In the genomic region with DNA sequence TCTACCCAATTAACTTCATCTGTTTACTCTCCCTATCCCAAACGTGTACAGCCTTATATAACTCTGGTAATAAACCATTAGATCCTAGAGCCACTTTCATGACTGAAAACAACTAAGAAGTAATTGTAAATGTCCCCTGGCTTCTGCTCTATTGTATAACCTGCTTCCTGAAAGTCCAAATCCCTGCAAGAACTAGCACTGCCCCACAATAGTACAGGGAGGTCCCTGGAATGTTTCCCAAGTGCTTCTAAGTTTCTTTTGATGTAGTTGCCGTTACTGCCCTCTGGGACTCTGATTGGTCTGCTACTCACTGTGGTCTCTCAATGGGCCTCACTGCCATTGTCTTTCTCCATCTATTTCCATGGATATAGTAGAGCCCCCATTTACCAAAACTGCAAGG, we compare ENCODE assay signal across 28 cellular contexts.
"Had no signal": no experiment of that assay in that cellular context is flagged by ENCODE, and none has a peak within 500 bp of the region (broad histone marks: within the 10 kb centered on the region; RNA-seq: fewer than 3 reads in every experiment).

No MANE protein-coding gene starts in this region.

- H3K27me3 ChIP-seq: stomach, suprapubic skin, testis, thyroid gland, tibial artery, tibial nerve, transverse colon, upper lobe of left lung, upper lobe of right lung, uterus, vagina had no signal

- H3K27ac Mint-ChIP-seq: stimulated activated effector memory CD8-positive, alpha-beta T cell treated with anti-CD3 and anti-CD28 coated beads, Interleukin-12 subunit alpha, Interleukin-12 subunit beta, amount 100 ng/mL, for 72 hours; stimulated activated memory B cell treated with anti-CD40 and anti-IgM and Interleukin-4, amounts not matched to agents 10 μg/mL and 1 μg/mL and 100 μg/mL, for 72 hours; stimulated activated naive B cell treated with anti-CD40 and anti-IgM and Interleukin-4, amounts not matched to agents 10 μg/mL and 1 μg/mL and 100 μg/mL, for 72 hours; stimulated activated naive CD8-positive, alpha-beta T cell treated with anti-CD3 and anti-CD28 coated beads, Interleukin-15, Interleukin-2, amounts not matched to agents 100 ng/mL and 50 ng/mL, for 24 hours; type B pancreatic cell had no signal

- H3K4me1 ChIP-seq: stomach, suprapubic skin, testis, thyroid gland, tibial nerve, transverse colon, upper lobe of left lung, upper lobe of right lung, uterus, vagina had no signal

- DNase-seq: stimulated activated CD4-positive, alpha-beta T cell treated with anti-CD3 and anti-CD28 coated beads, Interleukin-2, amount 100 ng/mL, for 48 hours; stimulated activated CD4-positive, alpha-beta T cell treated with anti-CD3 and anti-CD28 coated beads, Interleukin-4, amount 100 ng/mL, for 1 hour; stimulated activated CD4-positive, alpha-beta T cell treated with anti-CD3 and anti-CD28 coated beads, Interleukin-4, amount 100 ng/mL, for 24 hours; stimulated activated CD4-positive, alpha-beta T cell treated with anti-CD3 and anti-CD28 coated beads, Interleukin-4, amount 100 ng/mL, for 4 hours; stimulated activated CD8-positive, alpha-beta memory T cell treated with anti-CD3 and anti-CD28 coated beads, Interleukin-4, amount 100 ng/mL, for 48 hours; stimulated activated naive B cell treated with anti-CD40 and anti-IgM and Interleukin-4, amounts not matched to agents 10 μg/mL and 1 μg/mL and 100 μg/mL, for 72 hours; stimulated activated naive CD4-positive, alpha-beta T cell; stimulated activated naive CD4-positive, alpha-beta T cell treated with Interleukin-2 at 50 U/mL for 16 hours; stimulated activated naive CD8-positive, alpha-beta T cell treated with anti-CD3 and anti-CD28 coated beads, Interleukin-15, amount 100 ng/mL, for 72 hours; stimulated activated naive CD8-positive, alpha-beta T cell treated with anti-CD3 and anti-CD28 coated beads, Interleukin-15, Interleukin-2, amounts not matched to agents 100 U/mL and 50 U/mL, for 24 hours; stomach; substantia nigra; testis; thyroid gland; tibial artery; transverse colon; trophoblast cell; upper lobe of left lung; upper lobe of right lung; uterus had no signal

- H3K9me3 Mint-ChIP-seq: stimulated activated memory B cell treated with anti-CD40 and anti-IgM and Interleukin-4, amounts not matched to agents 10 μg/mL and 1 μg/mL and 100 μg/mL, for 72 hours; type B pancreatic cell had no signal

- H3K27me3 Mint-ChIP-seq: stimulated activated memory B cell treated with anti-CD40 and anti-IgM and Interleukin-4, amounts not matched to agents 10 μg/mL and 1 μg/mL and 100 μg/mL, for 72 hours; stimulated activated naive B cell treated with anti-CD40 and anti-IgM and Interleukin-4, amounts not matched to agents 10 μg/mL and 1 μg/mL and 100 μg/mL, for 72 hours; stimulated activated naive CD8-positive, alpha-beta T cell treated with anti-CD3 and anti-CD28 coated beads, Interleukin-15, amount 100 ng/mL, for 72 hours; stimulated activated naive CD8-positive, alpha-beta T cell treated with anti-CD3 and anti-CD28 coated beads, Interleukin-15, Interleukin-2, amounts not matched to agents 100 ng/mL and 50 ng/mL, for 24 hours; type B pancreatic cell had no signal

- H3K27ac ChIP-seq: stomach, suprapubic skin, testis, thoracic aorta, thyroid gland, tibial artery, tibial nerve, transverse colon, upper lobe of left lung, upper lobe of right lung, uterus, vagina had no signal

- H3K9me3 ChIP-seq: stomach, suprapubic skin, testis, thoracic aorta, thyroid gland, tibial artery, tibial nerve, transverse colon, upper lobe of left lung, upper lobe of right lung, uterus, vagina had no signal

- H3K36me3 ChIP-seq: stomach, suprapubic skin, thoracic aorta, thyroid gland, tibial artery, tibial nerve, transverse colon, upper lobe of left lung, upper lobe of right lung, uterus, vagina had no signal

- H3K4me3 ChIP-seq: stomach, suprapubic skin, testis, thoracic aorta, thyroid gland, tibial artery, tibial nerve, transverse colon, upper lobe of left lung, upper lobe of right lung, uterus, vagina had no signal

- H3K4me1 Mint-ChIP-seq: stimulated activated effector memory CD8-positive, alpha-beta T cell treated with anti-CD3 and anti-CD28 coated beads, Interleukin-12 subunit alpha, Interleukin-12 subunit beta, amount 100 ng/mL, for 72 hours; stimulated activated memory B cell treated with anti-CD40 and anti-IgM and Interleukin-4, amounts not matched to agents 10 μg/mL and 1 μg/mL and 100 μg/mL, for 72 hours; stimulated activated naive B cell treated with anti-CD40 and anti-IgM and Interleukin-4, amounts not matched to agents 10 μg/mL and 1 μg/mL and 100 μg/mL, for 72 hours; stimulated activated naive CD8-positive, alpha-beta T cell treated with anti-CD3 and anti-CD28 coated beads, Interleukin-15, amount 100 ng/mL, for 72 hours had no signal

- ATAC-seq: stimulated activated effector memory CD8-positive, alpha-beta T cell treated with anti-CD3 and anti-CD28 coated beads, Interleukin-12 subunit alpha, Interleukin-12 subunit beta, amount 100 ng/mL, for 72 hours; stimulated activated memory B cell treated with anti-CD40 and anti-IgM and Interleukin-4, amounts not matched to agents 10 μg/mL and 1 μg/mL and 100 μg/mL, for 72 hours; stimulated activated naive B cell treated with anti-CD40 and anti-IgM and Interleukin-4, amounts not matched to agents 10 μg/mL and 1 μg/mL and 100 μg/mL, for 72 hours; stimulated activated naive CD8-positive, alpha-beta T cell treated with anti-CD3 and anti-CD28 coated beads, Interleukin-15, amount 100 ng/mL, for 72 hours; stimulated activated naive CD8-positive, alpha-beta T cell treated with anti-CD3 and anti-CD28 coated beads, Interleukin-15, Interleukin-2, amounts not matched to agents 100 U/mL and 50 U/mL, for 24 hours; upper lobe of right lung had no signal

- H3K36me3 Mint-ChIP-seq: stimulated activated effector memory CD8-positive, alpha-beta T cell treated with anti-CD3 and anti-CD28 coated beads, Interleukin-12 subunit alpha, Interleukin-12 subunit beta, amount 100 ng/mL, for 72 hours; stimulated activated memory B cell treated with anti-CD40 and anti-IgM and Interleukin-4, amounts not matched to agents 10 μg/mL and 1 μg/mL and 100 μg/mL, for 72 hours; stimulated activated naive B cell treated with anti-CD40 and anti-IgM and Interleukin-4, amounts not matched to agents 10 μg/mL and 1 μg/mL and 100 μg/mL, for 72 hours; type B pancreatic cell had no signal

- H3K4me3 Mint-ChIP-seq: stimulated activated effector memory CD8-positive, alpha-beta T cell treated with anti-CD3 and anti-CD28 coated beads, Interleukin-12 subunit alpha, Interleukin-12 subunit beta, amount 100 ng/mL, for 72 hours; stimulated activated memory B cell treated with anti-CD40 and anti-IgM and Interleukin-4, amounts not matched to agents 10 μg/mL and 1 μg/mL and 100 μg/mL, for 72 hours; stimulated activated naive B cell treated with anti-CD40 and anti-IgM and Interleukin-4, amounts not matched to agents 10 μg/mL and 1 μg/mL and 100 μg/mL, for 72 hours; stimulated activated naive CD8-positive, alpha-beta T cell treated with anti-CD3 and anti-CD28 coated beads, Interleukin-15, amount 100 ng/mL, for 72 hours; stimulated activated naive CD8-positive, alpha-beta T cell treated with anti-CD3 and anti-CD28 coated beads, Interleukin-15, Interleukin-2, amounts not matched to agents 100 ng/mL and 50 ng/mL, for 24 hours; type B pancreatic cell had no signal
